ENCODE assay signal across 8 cellular contexts in the genomic region with DNA sequence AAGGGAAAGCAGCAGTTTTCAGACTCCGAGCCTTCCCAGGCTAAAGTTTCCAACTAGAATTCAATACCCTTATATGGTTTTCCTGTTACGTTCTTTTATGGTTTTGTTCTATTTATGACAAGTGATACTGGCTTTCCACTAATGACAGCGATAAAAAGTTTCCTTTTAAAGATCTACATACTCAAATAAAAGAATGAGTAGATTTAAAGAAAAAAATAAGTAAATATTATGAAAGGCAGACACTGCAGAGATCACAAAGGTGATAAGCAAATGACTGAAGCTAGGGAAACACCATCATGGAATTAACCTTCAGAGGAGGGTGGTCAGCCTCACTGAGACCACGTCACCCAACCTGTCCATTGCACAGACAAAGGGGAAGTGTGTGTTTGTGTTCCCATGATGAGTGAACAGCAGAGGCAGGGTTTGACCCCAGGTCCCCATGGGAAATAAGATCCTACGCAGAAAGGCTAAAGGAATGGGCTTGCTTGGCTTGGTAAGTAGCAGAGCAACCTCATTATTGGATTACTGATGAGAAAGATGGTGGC. TPM values are rescaled to one million over a fixed set of nuclear protein-coding genes. Genes with fewer than 3 reads are reported as not detected.
DNase-seq lines count a peak whose midpoint lies in the region; ATAC-seq, FAIRE-seq and TF ChIP-seq lines count a peak whose summit lies in the region.

No MANE protein-coding gene starts in this region.

- H3K9me3 ChIP-seq in A549 (no peaks in the 10 kb centered on the region), skeletal muscle tissue (ENCODE audit: control insufficient read depth in 3 of 3, low read length in 3 of 3) (no peaks in the 10 kb centered on the region), HAP-1 (no peaks in the 10 kb centered on the region), BE2C (no peaks in the 10 kb centered on the region)

- TF ChIP-seq RAD21 in A549 (conservative IDR thresholded peaks at IDR 0.05 in 1 of 2, IDR thresholded peaks at IDR 0.05 in 1 of 2) = no peak

- intact Hi-C loops in dendritic cell treated with granulocyte-macrophage colony-stimulating factor and Interleukin-4, amounts not matched to agents 40 ng/mL and 50 ng/mL, for 4 days (cut with micrococcal nuclease) = no loop called here

- WGBS in A549 (ENCODE audit: missing lambda C conversion rate) = 96% methylated on average over 5 of the region's 5 CpGs

- TF ChIP-seq POLR2A in A549 (IDR thresholded peaks at IDR 0.05; ENCODE audit: low read length) = no peak

- H3K27ac ChIP-seq in A549 (peak overlapping the region; percentile 98 to 99), skeletal muscle tissue (ENCODE audit: low read depth, low read length) (peak overlapping the region; percentile 80)

- no peaks in the 10 kb centered on the region for H3K27me3 Mint-ChIP-seq in dendritic cell treated with granulocyte-macrophage colony-stimulating factor and Interleukin-4, amounts not matched to agents 40 ng/mL and 50 ng/mL, for 4 days

- H3K36me3 ChIP-seq in skeletal muscle tissue (ENCODE audit: control insufficient read depth in 3 of 3, insufficient read depth in 3 of 3, low read length in 3 of 3) = no peaks in the 10 kb centered on the region
- H3K36me3 ChIP-seq in HAP-1 (replicated peaks) = no peaks in the 10 kb centered on the region
- no peaks in the 10 kb centered on the region for H3K36me3 ChIP-seq in BE2C

- no peak for TF ChIP-seq EP300 in A549 (IDR thresholded peaks at IDR 0.05)

- POLR2A ChIA-PET in A549 (lab: Yijun Ruan, JAX) = no interaction called here

- H3K36me3 Mint-ChIP-seq in dendritic cell treated with granulocyte-macrophage colony-stimulating factor and Interleukin-4, amounts not matched to agents 40 ng/mL and 50 ng/mL, for 4 days (ENCODE audit: low read depth) = peaks cover 85% of the 10 kb centered on the region

- no peak overlapping the region for H3K9ac ChIP-seq in skeletal muscle tissue (ENCODE audit: low read depth in 1 of 3, low read length in 3 of 3)

- in situ Hi-C loops in G401 (cut with HindIII; ENCODE audit: low sequenced_read_pairs) = no loop called here
- in situ Hi-C loops in HAP-1 (cut with MboI; ENCODE audit: low sequenced_read_pairs) = no loop called here

- no peak for FAIRE-seq in A549 (lab: Jason Lieb, UNC)

- CTCF ChIA-PET in A549 (lab: Yijun Ruan, JAX) = interaction anchor here (0.6 to 2.8 kb wide), 7 partner anchors 10 to 127 kb away, joined by 3 to 16 read pairs (median 4); no protein-coding TSS in a partner anchor

- DNase-seq in A549 (ENCODE audit: low read depth in 1 of 2, low spot score in 1 of 2) (no peak), G401 (ENCODE audit: low spot score) (no peak), HAP-1 (ENCODE audit: low spot score in 2 of 2) (no peak), BE2C (no peak)
- DNase-seq in Jurkat, Clone E6-1 (ENCODE audit: low read depth, low spot score) = no peak

- TF ChIP-seq CTCF in A549 (IDR thresholded peaks at IDR 0.05) (no peak), BE2C (IDR thresholded peaks at IDR 0.05; ENCODE audit: low read depth, low read length) (no peak)

- peak overlapping the region; percentile 92 for H3K4me2 ChIP-seq in A549

- peaks cover 86% of the 10 kb centered on the region for H3K4me1 ChIP-seq in A549
- peaks cover 87 to 94% (median 93%) of the 10 kb centered on the region in 3 donors for H3K4me1 ChIP-seq in skeletal muscle tissue (ENCODE audit: control insufficient read depth in 3 of 3, insufficient read depth in 3 of 3, low read length in 3 of 3)
- H3K4me1 ChIP-seq in HAP-1 = peaks cover 2% of the 10 kb centered on the region
- H3K4me1 ChIP-seq in BE2C = no peaks in the 10 kb centered on the region

- no peaks in the 10 kb centered on the region for H3K9me3 Mint-ChIP-seq in dendritic cell treated with granulocyte-macrophage colony-stimulating factor and Interleukin-4, amounts not matched to agents 40 ng/mL and 50 ng/mL, for 4 days

- H3K4me3 ChIP-seq in A549 = no peak overlapping the region
- peak overlapping the region; percentile 47 for H3K4me3 ChIP-seq in Jurkat, Clone E6-1 (ENCODE audit: low read length)
- H3K4me3 ChIP-seq in skeletal muscle tissue (ENCODE audit: low read length in 3 of 3) = peak overlapping the region; percentile 2 to 23 (median 20)
- H3K4me3 ChIP-seq in HAP-1 = no peak overlapping the region
- no peak overlapping the region for H3K4me3 ChIP-seq in BE2C (ENCODE audit: low read depth, low read length)

- H3K4me1 Mint-ChIP-seq in dendritic cell treated with granulocyte-macrophage colony-stimulating factor and Interleukin-4, amounts not matched to agents 40 ng/mL and 50 ng/mL, for 4 days (ENCODE audit: low read depth) = peaks cover 83% of the 10 kb centered on the region

- H3K27me3 ChIP-seq in skeletal muscle tissue (ENCODE audit: control insufficient read depth in 3 of 3, insufficient read depth in 3 of 3, low read length in 3 of 3) = no peaks in the 10 kb centered on the region
- H3K27me3 ChIP-seq in HAP-1 (ENCODE audit: low read depth) = no peaks in the 10 kb centered on the region
- H3K27me3 ChIP-seq in BE2C = no peaks in the 10 kb centered on the region

- peak overlapping the region; percentile 76 for H3K27ac Mint-ChIP-seq in dendritic cell treated with granulocyte-macrophage colony-stimulating factor and Interleukin-4, amounts not matched to agents 40 ng/mL and 50 ng/mL, for 4 days

- ATAC-seq in A549 = no peak
- ATAC-seq in GM19372 (IDR thresholded peaks at IDR 0.05; ENCODE audit: low read depth, unreplicated experiment) = peak; percentile 20

- H3K4me3 Mint-ChIP-seq in dendritic cell treated with granulocyte-macrophage colony-stimulating factor and Interleukin-4, amounts not matched to agents 40 ng/mL and 50 ng/mL, for 4 days = peak overlapping the region; percentile 63

TF ChIP-seq in A549, 52 proteins besides CTCF, POLR2A, EP300 and RAD21:
- TF ChIP-seq PBX3 (IDR thresholded peaks at IDR 0.05) (no peak), FOSL2 (IDR thresholded peaks at IDR 0.05) (no peak), FOSL2 (CRISPR knock-in tag; IDR thresholded peaks at IDR 0.05) (no peak), GATA3 (IDR thresholded peaks at IDR 0.05; ENCODE audit: borderline replicate concordance) (no peak), HOXB13 (CRISPR knock-in tag; IDR thresholded peaks at IDR 0.05; ENCODE audit: low read depth) (no peak), SREBF2 (IDR thresholded peaks at IDR 0.05) (no peak), RFX5 (IDR thresholded peaks at IDR 0.05) (no peak), HOXB5 (CRISPR knock-in tag; IDR thresholded peaks at IDR 0.05) (no peak)
- TF ChIP-seq, protein P1, sequence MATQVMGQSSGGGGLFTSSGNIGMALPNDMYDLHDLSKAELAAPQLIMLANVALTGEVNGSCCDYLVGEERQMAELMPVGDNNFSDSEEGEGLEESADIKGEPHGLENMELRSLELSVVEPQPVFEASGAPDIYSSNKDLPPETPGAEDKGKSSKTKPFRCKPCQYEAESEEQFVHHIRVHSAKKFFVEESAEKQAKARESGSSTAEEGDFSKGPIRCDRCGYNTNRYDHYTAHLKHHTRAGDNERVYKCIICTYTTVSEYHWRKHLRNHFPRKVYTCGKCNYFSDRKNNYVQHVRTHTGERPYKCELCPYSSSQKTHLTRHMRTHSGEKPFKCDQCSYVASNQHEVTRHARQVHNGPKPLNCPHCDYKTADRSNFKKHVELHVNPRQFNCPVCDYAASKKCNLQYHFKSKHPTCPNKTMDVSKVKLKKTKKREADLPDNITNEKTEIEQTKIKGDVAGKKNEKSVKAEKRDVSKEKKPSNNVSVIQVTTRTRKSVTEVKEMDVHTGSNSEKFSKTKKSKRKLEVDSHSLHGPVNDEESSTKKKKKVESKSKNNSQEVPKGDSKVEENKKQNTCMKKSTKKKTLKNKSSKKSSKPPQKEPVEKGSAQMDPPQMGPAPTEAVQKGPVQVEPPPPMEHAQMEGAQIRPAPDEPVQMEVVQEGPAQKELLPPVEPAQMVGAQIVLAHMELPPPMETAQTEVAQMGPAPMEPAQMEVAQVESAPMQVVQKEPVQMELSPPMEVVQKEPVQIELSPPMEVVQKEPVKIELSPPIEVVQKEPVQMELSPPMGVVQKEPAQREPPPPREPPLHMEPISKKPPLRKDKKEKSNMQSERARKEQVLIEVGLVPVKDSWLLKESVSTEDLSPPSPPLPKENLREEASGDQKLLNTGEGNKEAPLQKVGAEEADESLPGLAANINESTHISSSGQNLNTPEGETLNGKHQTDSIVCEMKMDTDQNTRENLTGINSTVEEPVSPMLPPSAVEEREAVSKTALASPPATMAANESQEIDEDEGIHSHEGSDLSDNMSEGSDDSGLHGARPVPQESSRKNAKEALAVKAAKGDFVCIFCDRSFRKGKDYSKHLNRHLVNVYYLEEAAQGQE (IDR thresholded peaks at IDR 0.05) = no peak

RNA-seq across cellular contexts. Expression of gene VSIR, which starts 4.0 kb away (rescaled TPM):
- polyA plus RNA-seq in A549 (2011; rRNA removed) (18.5 and 23.5 TPM in 2 replicates), A549 (2017; fragmentation: RNase III; extraction: RNeasy Plus Mini Kit Qiagen cat#74134 plus additional on column Dnase treatment) (15.5 to 19.3 TPM (median 19.1 TPM) in 3 replicates)
- 22.2 and 38.1 TPM in 2 replicates for polyA plus RNA-seq in A549 (2012; cell fraction: cytosol; rRNA removed)
- polyA plus RNA-seq in A549 (2012; cell fraction: nucleus; rRNA removed) = 49.7 and 59.1 TPM in 2 replicates
- polyA minus RNA-seq in A549 (2011; rRNA and poly(A)+ RNA removed) = 17.6 and 24.3 TPM in 2 replicates
- 8.0 TPM for polyA plus RNA-seq in Jurkat, Clone E6-1 (2012; ENCODE audit: insufficient read depth, insufficient read length)
- 13.6 TPM for total RNA-seq in skeletal muscle tissue
- total RNA-seq in G401 (2014; rRNA removed; shearing (Covaris generic)) = 1.2 and 1.5 TPM in 2 replicates
- polyA plus RNA-seq in BE2C (2012; ENCODE audit: insufficient read depth, insufficient read length, low read depth) = 2.5 TPM

RNA-seq across cellular contexts. Expression of gene C10orf105, which starts 49.8 kb away (rescaled TPM):
- polyA plus RNA-seq in A549 (2011; rRNA removed) (not detected in 2 replicates), A549 (2017; fragmentation: RNase III; extraction: RNeasy Plus Mini Kit Qiagen cat#74134 plus additional on column Dnase treatment) (not detected in 3 replicates)
- polyA plus RNA-seq in A549 (2012; cell fraction: cytosol; rRNA removed) = not detected in 2 replicates
- polyA plus RNA-seq in A549 (2012; cell fraction: nucleus; rRNA removed) = not detected in 2 replicates
- polyA minus RNA-seq in A549 (2011; rRNA and poly(A)+ RNA removed) = not detected in 2 replicates
- not detected for polyA plus RNA-seq in Jurkat, Clone E6-1 (2012; ENCODE audit: insufficient read depth, insufficient read length)
- total RNA-seq in skeletal muscle tissue = not detected
- total RNA-seq in G401 (2014; rRNA removed; shearing (Covaris generic)) = not detected in 2 replicates
- not detected for polyA plus RNA-seq in BE2C (2012; ENCODE audit: insufficient read depth, insufficient read length, low read depth)

Comparison
In these comparisons a context has a peak if more than half of its experiments do, and no peak if none do; other contexts are left out.
1. H3K4me3 ChIP-seq: peak in Jurkat, Clone E6-1 (single experiment) and skeletal muscle tissue (3 of 3); none in A549 (single experiment), HAP-1 (single experiment) and BE2C (single experiment).